1 cellular context compared by ENCODE assay signal in genomic region chr15:95860406-95860805, GRCh38.
TF ChIP-seq lines count a peak whose summit lies in the region.

No MANE protein-coding gene starts in this region.

TF ChIP-seq in HepG2, 621 proteins besides CTCF, POLR2A, EP300 and RAD21 (continued from another document):
- peak; percentile 84 for TF ChIP-seq CREB1 (IDR thresholded peaks at IDR 0.05)
- TF ChIP-seq CREB1 (CRISPR knock-in tag; IDR thresholded peaks at IDR 0.05) = no peak
